In the genomic region with DNA sequence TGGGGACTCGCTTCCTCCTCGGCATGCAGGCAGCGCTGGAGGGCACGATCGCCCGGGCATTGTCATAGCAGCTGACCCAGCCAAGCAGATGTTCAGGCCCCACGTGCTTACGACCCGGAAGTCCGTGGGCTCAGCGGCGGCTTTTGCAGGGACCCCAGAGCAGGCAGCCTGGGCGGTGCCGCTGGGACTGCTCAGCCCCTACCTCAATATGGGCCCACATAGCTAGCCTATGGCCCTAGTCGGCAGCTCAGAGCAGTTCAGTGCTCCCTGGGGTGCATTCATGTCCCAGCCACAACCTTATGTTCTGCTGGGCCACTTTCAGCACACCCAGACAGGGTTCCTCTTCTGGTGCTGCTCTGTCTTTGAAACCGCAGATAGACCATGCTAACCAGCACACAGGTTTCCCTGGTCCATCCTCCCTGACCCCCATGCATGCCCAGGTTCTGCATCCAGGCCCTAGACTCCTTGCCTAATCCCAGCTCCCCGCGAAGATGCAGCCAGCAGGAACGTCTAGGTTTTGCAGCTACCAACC, we compare ENCODE assay signal across 9 cellular contexts. TPM values are rescaled to one million over a fixed set of nuclear protein-coding genes. Genes with fewer than 3 reads are reported as not detected.
DNase-seq lines count a peak whose midpoint lies in the region; ATAC-seq and TF ChIP-seq lines count a peak whose summit lies in the region.
"Had no signal": no experiment of that assay in that cellular context is flagged by ENCODE, and none has a peak within 500 bp of the region (broad histone marks: within the 10 kb centered on the region; RNA-seq: fewer than 3 reads in every experiment).

No MANE protein-coding gene starts in this region.

- no peak overlapping the region for H3K27ac ChIP-seq in prostate gland
- H3K27ac ChIP-seq: cardiac muscle cell had no signal

- H3K27me3 ChIP-seq in H7 (ENCODE audit: control insufficient read depth, insufficient read depth, low read length) (peaks cover 3% of the 10 kb centered on the region), prostate gland (replicated peaks; ENCODE audit: insufficient read depth) (no peaks in the 10 kb centered on the region)
- H3K27me3 ChIP-seq: cardiac muscle cell had no signal

- no peaks in the 10 kb centered on the region for H3K4me1 ChIP-seq in prostate gland (replicated peaks)

- no peaks in the 10 kb centered on the region for H3K9me3 ChIP-seq in prostate gland

- 36% methylated on average over 11 of the region's 19 CpGs for WGBS in prostate gland

- peak; percentile 91 for ATAC-seq in Right ventricle myocardium superior (ENCODE audit: poor library complexity)

- H3K4me3 ChIP-seq in GM12875 (ENCODE audit: low read depth, low read length), result peak overlapping the region; percentile 66
- peak overlapping the region; percentile 25 for H3K4me3 ChIP-seq in H7 (ENCODE audit: insufficient read depth, low read depth, low read length)
- peak overlapping the region; percentile 18 to 26 for H3K4me3 ChIP-seq in prostate gland
- H3K4me3 ChIP-seq: cardiac muscle cell had no signal

- intact Hi-C loops in Right ventricle myocardium superior (cut with DNase I), result no loop called here
- intact Hi-C loops in prostate gland (cut with DNase I), result no loop called here

- DNase-seq in H7 (peak; percentile 65), NCI-H69 (lab: John Stamatoyannopoulos, UW) (peak; percentile 35), activated gamma-delta T cell treated with Interleukin-2 at 50 U/mL for 16 hours (peak; percentile 60), Right ventricle myocardium superior (peak; percentile 85), prostate gland (ENCODE audit: low spot score) (peak; percentile 29), NCI-H526 (lab: John Stamatoyannopoulos, UW) (no peak), 8988T (no peak)

- TF ChIP-seq CTCF in GM12875 (IDR thresholded peaks at IDR 0.05; ENCODE audit: borderline replicate concordance, insufficient read depth, low read depth, low read length), result no peak
- TF ChIP-seq CTCF in prostate gland (IDR thresholded peaks at IDR 0.05), result no peak

- H3K36me3 ChIP-seq in H7 (replicated peaks; ENCODE audit: control insufficient read depth, insufficient read depth, low read length) (no peaks in the 10 kb centered on the region), prostate gland (no peaks in the 10 kb centered on the region)
- H3K36me3 ChIP-seq: cardiac muscle cell had no signal

- no peak for TF ChIP-seq POLR2A in prostate gland (IDR thresholded peaks at IDR 0.05)

RNA-seq across cellular contexts. Expression of gene EIF4A2, which starts 10.4 kb away (rescaled TPM):
- total RNA-seq in H7 (2014; rRNA removed; shearing (Covaris generic)), result 523 and 819 TPM in 2 replicates
- total RNA-seq in Right ventricle myocardium superior (415 TPM), prostate gland (100 to 1,000 TPM; 291 to 402 TPM)

RNA-seq across cellular contexts. Expression of gene RFC4, which starts 33.3 kb away (rescaled TPM):
- 105 and 131 TPM in 2 replicates for total RNA-seq in H7 (2014; rRNA removed; shearing (Covaris generic))
- total RNA-seq in Right ventricle myocardium superior, result 8.6 TPM
- total RNA-seq in prostate gland, result 10 to 100 TPM; 13.6 to 17.3 TPM

RNA-seq across cellular contexts. Expression of gene KNG1, which starts 55.8 kb away (rescaled TPM):
- not detected in 2 replicates for total RNA-seq in H7 (2014; rRNA removed; shearing (Covaris generic))
- total RNA-seq in Right ventricle myocardium superior (0.43 TPM), prostate gland (under 1 TPM in 1 of 2 donors, not detected in 1; 0.91 TPM)
- total RNA-seq: cardiac muscle cell had no signal

Comparison
In these comparisons a context has a peak if more than half of its experiments do, and no peak if none do; other contexts are left out.
1. DNase-seq: peak in H7 (single experiment), NCI-H69 (single experiment), activated gamma-delta T cell treated with Interleukin-2 at 50 U/mL for 16 hours (single experiment), Right ventricle myocardium superior (single experiment) and prostate gland (single experiment); none in NCI-H526 (0 of 2) and 8988T (single experiment).
2. Peak in every context shown above with its lines, with median percentiles within 50 percentile points of each other: H3K4me3 ChIP-seq.